Comparison of ENCODE assay signal across 8 cellular contexts in genomic region chr1:172002725-172003345, GRCh38.
DNase-seq lines count a peak whose midpoint lies in the region; ATAC-seq and TF ChIP-seq lines count a peak whose summit lies in the region.

No MANE protein-coding gene starts in this region.

- no peak overlapping the region for H3K9ac ChIP-seq in endodermal cell (ENCODE audit: extremely low read depth, low read length, poor library complexity, severe bottlenecking)

- H3K27me3 Mint-ChIP-seq in activated CD8-positive, alpha-beta memory T cell treated with anti-CD3 and anti-CD28 coated beads, Interleukin-2, amount 10 ng/mL, durations not matched to agents 7 days and 5 days = no peaks in the 10 kb centered on the region
- H3K27me3 Mint-ChIP-seq in endodermal cell (ENCODE audit: insufficient read depth) (no peaks in the 10 kb centered on the region), nephron progenitor cell (ENCODE audit: low read depth, poor library complexity) (no peaks in the 10 kb centered on the region)

- CTCF ChIA-PET in activated CD8-positive, alpha-beta memory T cell treated with anti-CD3 and anti-CD28 coated beads, Interleukin-2, amount 10 ng/mL, durations not matched to agents 7 days and 5 days (lab: Charles Lee) = interaction anchor here (0.6 to 3.5 kb wide), 24 partner anchors 10 to 518 kb away, joined by 3 to 17 read pairs (median 4); partner anchors contain the start of genes C1orf105, MYOCOS, PIGC and PRRC2C
- CTCF ChIA-PET in HEK293 (lab: Yijun Ruan, JAX) = interaction anchor here (0.6 to 3.0 kb wide), 46 partner anchors 11 to 1417 kb away, joined by 3 to 31 read pairs (median 4); partner anchors contain the start of genes C1orf105, DNM3, METTL13 and PIGC

- no peaks in the 10 kb centered on the region for H3K4me1 Mint-ChIP-seq in activated CD8-positive, alpha-beta memory T cell treated with anti-CD3 and anti-CD28 coated beads, Interleukin-2, amount 10 ng/mL, durations not matched to agents 7 days and 5 days
- H3K4me1 Mint-ChIP-seq in endodermal cell = no peaks in the 10 kb centered on the region
- peaks cover 8% of the 10 kb centered on the region for H3K4me1 Mint-ChIP-seq in nephron progenitor cell

- no peak overlapping the region for H3K27ac Mint-ChIP-seq in activated CD8-positive, alpha-beta memory T cell treated with anti-CD3 and anti-CD28 coated beads, Interleukin-2, amount 10 ng/mL, durations not matched to agents 7 days and 5 days
- H3K27ac Mint-ChIP-seq in endodermal cell (no peak overlapping the region), nephron progenitor cell (no peak overlapping the region)

- WGBS in endodermal cell (ENCODE audit: insufficient coverage in 1 of 2, insufficient read length in 1 of 2), 2 experiments = 19% methylated on average over 3 of the region's 3 CpGs; no CpG with 5 or more reads in 1 of the 2 experiments

- H3K27me3 ChIP-seq in endodermal cell (ENCODE audit: control insufficient read depth, insufficient read depth, low read length, poor library complexity, severe bottlenecking) = no peaks in the 10 kb centered on the region

- peak; percentile 19 for DNase-seq in activated CD8-positive, alpha-beta memory T cell treated with anti-CD3 and anti-CD28 coated beads, Interleukin-2, amount 50 U/mL, for 4 hours
- no peak for DNase-seq in activated CD8-positive, alpha-beta memory T cell treated with anti-CD3 and anti-CD28 coated beads, Interleukin-2, amount 10 ng/mL, durations not matched to agents 7 days and 5 days
- DNase-seq in RPMI8226 (peak; percentile 59), endodermal cell (peak; percentile 50), nephron progenitor cell (peak; percentile 15)

- H3K4me1 ChIP-seq in HEK293 (ENCODE audit: control insufficient read depth, insufficient read depth, low read length) = no peaks in the 10 kb centered on the region
- H3K4me1 ChIP-seq in endodermal cell (ENCODE audit: control insufficient read depth, insufficient read depth, low read length) = no peaks in the 10 kb centered on the region

- TF ChIP-seq CTCF in HEK293 (tag by site-specific recombination; IDR thresholded peaks at IDR 0.05) (no peak), endodermal cell (conservative IDR thresholded peaks at IDR 0.05) (peak; percentile 84), nephron progenitor cell (IDR thresholded peaks at IDR 0.05) (peak; percentile 66)

- no peaks in the 10 kb centered on the region for H3K36me3 Mint-ChIP-seq in activated CD8-positive, alpha-beta memory T cell treated with anti-CD3 and anti-CD28 coated beads, Interleukin-2, amount 10 ng/mL, durations not matched to agents 7 days and 5 days
- H3K36me3 Mint-ChIP-seq in endodermal cell (ENCODE audit: low read depth) (no peaks in the 10 kb centered on the region), nephron progenitor cell (ENCODE audit: low read depth) (no peaks in the 10 kb centered on the region)

- H3K9me3 ChIP-seq in HEK293 (ENCODE audit: control insufficient read depth, insufficient read depth, low read depth, low read length) (no peaks in the 10 kb centered on the region), endodermal cell (ENCODE audit: control insufficient read depth, low read length) (no peaks in the 10 kb centered on the region)

- no peaks in the 10 kb centered on the region for H3K36me3 ChIP-seq in HEK293 (ENCODE audit: control insufficient read depth in 2 of 2, insufficient read depth in 1 of 2, low read length in 2 of 2)
- H3K36me3 ChIP-seq in endodermal cell (ENCODE audit: control insufficient read depth, insufficient read depth, low read length) = no peaks in the 10 kb centered on the region

- H3K4me3 ChIP-seq in HEK293 (ENCODE audit: low read depth, low read length) = no peak overlapping the region
- H3K4me3 ChIP-seq in endodermal cell (ENCODE audit: low read length) = no peak overlapping the region

- H3K27ac ChIP-seq in HEK293 (ENCODE audit: extremely low read depth, low read depth, low read length) = no peak overlapping the region
- H3K27ac ChIP-seq in endodermal cell (ENCODE audit: low read depth, low read length) = no peak overlapping the region

- no peak overlapping the region for H3K4me3 Mint-ChIP-seq in activated CD8-positive, alpha-beta memory T cell treated with anti-CD3 and anti-CD28 coated beads, Interleukin-2, amount 10 ng/mL, durations not matched to agents 7 days and 5 days
- H3K4me3 Mint-ChIP-seq in endodermal cell = no peak overlapping the region
- no peak overlapping the region for H3K4me3 Mint-ChIP-seq in nephron progenitor cell

- H3K9me3 Mint-ChIP-seq in activated CD8-positive, alpha-beta memory T cell treated with anti-CD3 and anti-CD28 coated beads, Interleukin-2, amount 10 ng/mL, durations not matched to agents 7 days and 5 days (ENCODE audit: low read depth) = no peaks in the 10 kb centered on the region
- H3K9me3 Mint-ChIP-seq in endodermal cell (no peaks in the 10 kb centered on the region), nephron progenitor cell (no peaks in the 10 kb centered on the region)

- POLR2A ChIA-PET in HEK293 (lab: Yijun Ruan, JAX) = no interaction called here

- no peak for ATAC-seq in activated CD8-positive, alpha-beta memory T cell treated with anti-CD3 and anti-CD28 coated beads, Interleukin-2, amount 10 ng/mL, durations not matched to agents 7 days and 5 days
- ATAC-seq in HG03432 (IDR thresholded peaks at IDR 0.05; ENCODE audit: unreplicated experiment) (no peak), HG03442 (IDR thresholded peaks at IDR 0.05; ENCODE audit: unreplicated experiment) (no peak)

TF ChIP-seq in HEK293, 187 proteins besides CTCF, POLR2A, EP300 and RAD21:
- TF ChIP-seq ZNF843 (tag by site-specific recombination; IDR thresholded peaks at IDR 0.05) (no peak), ZNF280D (tag by site-specific recombination; IDR thresholded peaks at IDR 0.05) (no peak), ZNF280C (tag by site-specific recombination; IDR thresholded peaks at IDR 0.05) (no peak), PRDM1 (tag by site-specific recombination; IDR thresholded peaks at IDR 0.05) (peak; percentile 59), ZNF747 (tag by site-specific recombination; IDR thresholded peaks at IDR 0.05) (no peak), SCRT2 (tag by site-specific recombination; IDR thresholded peaks at IDR 0.05) (no peak), ZNF660 (tag by site-specific recombination; IDR thresholded peaks at IDR 0.05) (peak; percentile 20; the same call in 1 of the 2 replicates), ZSCAN23 (tag by site-specific recombination; IDR thresholded peaks at IDR 0.05) (no peak), ZNF791 (tag by site-specific recombination; IDR thresholded peaks at IDR 0.05) (no peak), BCL6B (tag by site-specific recombination; IDR thresholded peaks at IDR 0.05) (no peak), ZNF654 (tag by site-specific recombination; IDR thresholded peaks at IDR 0.05; ENCODE audit: low read depth) (peak; percentile 72)
